ENCODE assay signal across 32 cellular contexts in genomic region chr10:119431034-119431767, GRCh38.
A peak's percentile ranks its signal among the peaks of the same experiment; 100 is the strongest.
DNase-seq lines count a peak whose midpoint lies in the region; ATAC-seq and TF ChIP-seq lines count a peak whose summit lies in the region.
"Had no signal": no experiment of that assay in that cellular context is flagged by ENCODE, and none has a peak within 500 bp of the region (broad histone marks: within the 10 kb centered on the region; RNA-seq: fewer than 3 reads in every experiment).

No MANE protein-coding gene starts in this region.

- no peak overlapping the region for H3K4me3 ChIP-seq in lower lobe of right lung
- H3K4me3 ChIP-seq: A549, esophagus squamous epithelium, GM23338, ovary, skin epidermis had no signal

- TF ChIP-seq CTCF in endothelial cell (IDR thresholded peaks at IDR 0.05; ENCODE audit: unreplicated experiment) (no peak), lower lobe of right lung (IDR thresholded peaks at IDR 0.05) (no peak)

- no peak overlapping the region for H3K27ac Mint-ChIP-seq in endothelial cell (ENCODE audit: unreplicated experiment)
- H3K27ac Mint-ChIP-seq: activated CD4-positive, alpha-beta T cell treated with anti-CD3 and anti-CD28 coated beads for 36 hours; activated naive CD4-positive, alpha-beta T cell treated with anti-CD3 and anti-CD28 coated beads, Interleukin-2, amount 50 U/mL, for 24 hours; B cell; brain; CD8-positive, alpha-beta T cell; GM23338; T-helper 1 cell treated with Interleukin-12 subunit alpha and Interleukin-12 subunit beta and Interleukin-4 antibody, amounts not matched to agents 30 μg/mL and 1 μg/mL, for 36 hours; type B pancreatic cell had no signal

- intact Hi-C loops in lower lobe of right lung (cut with DNase I) = no loop called here

- DNase-seq in AG20443 (ENCODE audit: low spot score) = peak; percentile 72
- peak; percentile 25 for DNase-seq in NOMO-1 treated with dmso at 0.1 percent for 144 hours (lab: John Stamatoyannopoulos, UW; ENCODE audit: unreplicated experiment)
- no peak for DNase-seq in endothelial cell (ENCODE audit: low spot score)
- no peak for DNase-seq in lower lobe of right lung
- DNase-seq in SIG-M5 treated with dmso at 0.1 percent for 504 hours (lab: John Stamatoyannopoulos, UW; ENCODE audit: unreplicated experiment) = no peak
- DNase-seq in NCI-H1436 treated with DMSO at 0.1 percent for 48 hours (lab: John Stamatoyannopoulos, UW) = no peak
- no peak for DNase-seq in NCI-H1694 treated with DMSO at 0.1 percent for 48 hours (lab: John Stamatoyannopoulos, UW)
- DNase-seq in T-helper 1 cell = no peak
- DNase-seq: activated CD4-positive, alpha-beta T cell treated with anti-CD3 and anti-CD28 coated beads for 36 hours; amniotic stem cell; CD8-positive, alpha-beta T cell; cerebellar nuclear complex; dermis blood vessel endothelial cell; DMS153; esophagus squamous epithelium; KG1; kidney glomerular epithelial cell; mammary epithelial cell; NCI-H1417; NCI-H345; RPMI8226; stimulated activated naive CD4-positive, alpha-beta T cell had no signal

- peak; percentile 26 to 76 for ATAC-seq in lower lobe of right lung
- ATAC-seq: A549; activated CD4-positive, alpha-beta T cell treated with anti-CD3 and anti-CD28 coated beads for 36 hours; CD8-positive, alpha-beta T cell; GM23338 had no signal

- peaks cover 44% of the 10 kb centered on the region for H3K27me3 Mint-ChIP-seq in endothelial cell (ENCODE audit: unreplicated experiment)
- H3K27me3 Mint-ChIP-seq: activated CD4-positive, alpha-beta T cell treated with anti-CD3 and anti-CD28 coated beads for 36 hours; activated naive CD4-positive, alpha-beta T cell treated with anti-CD3 and anti-CD28 coated beads, Interleukin-2, amount 50 U/mL, for 24 hours; B cell; type B pancreatic cell had no signal

- H3K4me1 ChIP-seq in lower lobe of right lung = no peaks in the 10 kb centered on the region
- H3K4me1 ChIP-seq: A549 had no signal

- no peaks in the 10 kb centered on the region for H3K27me3 ChIP-seq in lower lobe of right lung (ENCODE audit: low read depth)
- H3K27me3 ChIP-seq: esophagus squamous epithelium, ovary had no signal

- peaks cover 69% of the 10 kb centered on the region for H3K36me3 ChIP-seq in lower lobe of right lung
- H3K36me3 ChIP-seq: ovary had no signal

- peaks cover 72% of the 10 kb centered on the region for H3K36me3 Mint-ChIP-seq in endothelial cell (ENCODE audit: low read depth, unreplicated experiment)

- no peaks in the 10 kb centered on the region for H3K9me3 ChIP-seq in lower lobe of right lung
- H3K9me3 ChIP-seq: esophagus squamous epithelium, ovary had no signal

- peaks cover 8% of the 10 kb centered on the region for H3K4me1 Mint-ChIP-seq in endothelial cell (ENCODE audit: unreplicated experiment)
- H3K4me1 Mint-ChIP-seq: brain, GM23338 had no signal

- H3K27ac ChIP-seq in lower lobe of right lung = no peak overlapping the region
- H3K27ac ChIP-seq: A549, esophagus squamous epithelium, HL-60, ovary had no signal

- peaks cover 19% of the 10 kb centered on the region for H3K9me3 Mint-ChIP-seq in endothelial cell (ENCODE audit: unreplicated experiment)
- H3K9me3 Mint-ChIP-seq: CD8-positive, alpha-beta T cell had no signal

- H3K4me3 Mint-ChIP-seq in endothelial cell (ENCODE audit: unreplicated experiment) = peak overlapping the region; percentile 72
- H3K4me3 Mint-ChIP-seq: activated CD4-positive, alpha-beta T cell treated with anti-CD3 and anti-CD28 coated beads for 36 hours; activated naive CD4-positive, alpha-beta T cell treated with anti-CD3 and anti-CD28 coated beads, Interleukin-2, amount 50 U/mL, for 24 hours; B cell; brain; CD8-positive, alpha-beta T cell; GM23338; T-helper 1 cell treated with Interleukin-12 subunit alpha and Interleukin-12 subunit beta and Interleukin-4 antibody, amounts not matched to agents 30 μg/mL and 1 μg/mL, for 36 hours; type B pancreatic cell had no signal

Comparison
In these comparisons a context has a peak if more than half of its experiments do, and no peak if none do; other contexts are left out.
1. DNase-seq: peak in AG20443 (single experiment) and NOMO-1 treated with dmso at 0.1 percent for 144 hours (single experiment); none in endothelial cell (single experiment), lower lobe of right lung (single experiment), SIG-M5 treated with dmso at 0.1 percent for 504 hours (single experiment), NCI-H1436 treated with DMSO at 0.1 percent for 48 hours (single experiment), NCI-H1694 treated with DMSO at 0.1 percent for 48 hours (single experiment) and T-helper 1 cell (0 of 5).